18 cellular contexts compared by ENCODE assay signal in genomic region chr1:33260435-33260980, GRCh38. TPM values are rescaled to one million over a fixed set of nuclear protein-coding genes. Genes with fewer than 3 reads are reported as not detected.
A peak's percentile ranks its signal among the peaks of the same experiment; 100 is the strongest.
DNase-seq lines count a peak whose midpoint lies in the region; ATAC-seq lines count a peak whose summit lies in the region.
"Had no signal": no experiment of that assay in that cellular context is flagged by ENCODE, and none has a peak within 500 bp of the region (broad histone marks: within the 10 kb centered on the region; RNA-seq: fewer than 3 reads in every experiment).

No MANE protein-coding gene starts in this region.

- peak overlapping the region; percentile 55 for H3K27ac Mint-ChIP-seq in activated CD4-positive, alpha-beta T cell treated with anti-CD3 and anti-CD28 coated beads for 36 hours
- no peak overlapping the region for H3K27ac Mint-ChIP-seq in activated CD4-positive, alpha-beta T cell treated with anti-CD3 and anti-CD28 coated beads, Interleukin-2, amount 10 ng/mL, durations not matched to agents 24 days and 14 days
- H3K27ac Mint-ChIP-seq in activated CD4-positive, alpha-beta memory T cell treated with anti-CD3 and anti-CD28 coated beads, Interleukin-2, amount 10 ng/mL, durations not matched to agents 7 days and 5 days, result peak overlapping the region; percentile 40

- H3K14ac ChIP-seq in trophoblast cell (ENCODE audit: low read length), result no peak overlapping the region

- no peak overlapping the region for H4K8ac ChIP-seq in trophoblast cell (ENCODE audit: low read depth, low read length)

- H3K4me3 ChIP-seq in trophoblast cell (ENCODE audit: low read depth, low read length), result no peak overlapping the region
- H3K4me3 ChIP-seq: dorsolateral prefrontal cortex, lower lobe of right lung, ovary, Peyer's patch, spleen had no signal

- no peak for ATAC-seq in activated CD4-positive, alpha-beta T cell treated with anti-CD3 and anti-CD28 coated beads for 36 hours
- ATAC-seq: lower lobe of right lung had no signal

- no peaks in the 10 kb centered on the region for H3K36me3 Mint-ChIP-seq in activated CD4-positive, alpha-beta T cell treated with anti-CD3 and anti-CD28 coated beads for 36 hours (ENCODE audit: low read depth)
- H3K36me3 Mint-ChIP-seq in activated CD4-positive, alpha-beta T cell treated with anti-CD3 and anti-CD28 coated beads, Interleukin-2, amount 10 ng/mL, durations not matched to agents 24 days and 14 days (ENCODE audit: low read depth), result peaks cover 6% of the 10 kb centered on the region
- peaks cover 12% of the 10 kb centered on the region for H3K36me3 Mint-ChIP-seq in activated CD4-positive, alpha-beta memory T cell treated with anti-CD3 and anti-CD28 coated beads, Interleukin-2, amount 10 ng/mL, durations not matched to agents 7 days and 5 days (ENCODE audit: low read depth)

- POLR2A ChIA-PET in activated CD4-positive, alpha-beta T cell treated with anti-CD3 and anti-CD28 coated beads for 36 hours (lab: Charles Lee), result no interaction called here
- POLR2A ChIA-PET in activated CD4-positive, alpha-beta memory T cell treated with anti-CD3 and anti-CD28 coated beads, Interleukin-2, amount 10 ng/mL, durations not matched to agents 7 days and 5 days (lab: Charles Lee), result interaction anchor here (0.9 to 1.0 kb wide), 2 partner anchors 88 to 133 kb away, joined by 3 read pairs; no protein-coding TSS in a partner anchor

- no peak overlapping the region for H4K91ac ChIP-seq in trophoblast cell (ENCODE audit: low read depth, low read length)

- H2BK5ac ChIP-seq in trophoblast cell (ENCODE audit: low read depth, low read length, poor library complexity), result no peak overlapping the region

- no CpG with 5 or more reads among the region's 5 CpGs for WGBS in trophoblast cell (ENCODE audit: extremely low coverage, insufficient coverage, insufficient read length)

- H3K79me2 ChIP-seq in trophoblast cell (ENCODE audit: control insufficient read depth, insufficient read depth, low read length, poor library complexity), result peaks cover 20% of the 10 kb centered on the region

- H3K36me3 ChIP-seq in trophoblast cell (ENCODE audit: control insufficient read depth in 1 of 2, insufficient read depth in 2 of 2, low read length in 2 of 2), result peaks cover 6% of the 10 kb centered on the region in 2 experiments
- H3K36me3 ChIP-seq: ovary, Peyer's patch had no signal

- CTCF ChIA-PET in activated CD4-positive, alpha-beta T cell treated with anti-CD3 and anti-CD28 coated beads for 36 hours (lab: Charles Lee), result interaction anchor here (0.6 to 2.4 kb wide), 5 partner anchors 13 to 502 kb away, joined by 3 to 8 read pairs (median 4); no protein-coding TSS in a partner anchor
- CTCF ChIA-PET in activated CD4-positive, alpha-beta memory T cell treated with anti-CD3 and anti-CD28 coated beads, Interleukin-2, amount 10 ng/mL, durations not matched to agents 7 days and 5 days (lab: Charles Lee), result no interaction called here

- H3K9ac ChIP-seq in trophoblast cell (ENCODE audit: low read length), result no peak overlapping the region

- peak overlapping the region; percentile 37 for H3K18ac ChIP-seq in trophoblast cell (ENCODE audit: low read length)

- H3K4me3 Mint-ChIP-seq in activated CD4-positive, alpha-beta T cell treated with anti-CD3 and anti-CD28 coated beads for 36 hours, result no peak overlapping the region
- H3K4me3 Mint-ChIP-seq in activated CD4-positive, alpha-beta T cell treated with anti-CD3 and anti-CD28 coated beads, Interleukin-2, amount 10 ng/mL, durations not matched to agents 24 days and 14 days, result no peak overlapping the region
- no peak overlapping the region for H3K4me3 Mint-ChIP-seq in activated CD4-positive, alpha-beta memory T cell treated with anti-CD3 and anti-CD28 coated beads, Interleukin-2, amount 10 ng/mL, durations not matched to agents 7 days and 5 days

- no peak overlapping the region for H3K23ac ChIP-seq in trophoblast cell (ENCODE audit: low read length)

- no peak overlapping the region for H3K4ac ChIP-seq in trophoblast cell (ENCODE audit: low read depth, low read length)

- no peak overlapping the region for H2AFZ ChIP-seq in trophoblast cell (ENCODE audit: insufficient read depth, low read length, poor library complexity)

- H3K27me3 ChIP-seq in trophoblast cell (ENCODE audit: insufficient read depth, low read length), result no peaks in the 10 kb centered on the region
- H3K27me3 ChIP-seq: dorsolateral prefrontal cortex, ovary, Peyer's patch, spleen had no signal

- H2BK120ac ChIP-seq in trophoblast cell (ENCODE audit: insufficient read depth, low read length, poor library complexity), result no peak overlapping the region

- H3K9me3 Mint-ChIP-seq in activated CD4-positive, alpha-beta T cell treated with anti-CD3 and anti-CD28 coated beads for 36 hours (ENCODE audit: low read depth), result no peaks in the 10 kb centered on the region
- no peaks in the 10 kb centered on the region for H3K9me3 Mint-ChIP-seq in activated CD4-positive, alpha-beta T cell treated with anti-CD3 and anti-CD28 coated beads, Interleukin-2, amount 10 ng/mL, durations not matched to agents 24 days and 14 days
- H3K9me3 Mint-ChIP-seq in activated CD4-positive, alpha-beta memory T cell treated with anti-CD3 and anti-CD28 coated beads, Interleukin-2, amount 10 ng/mL, durations not matched to agents 7 days and 5 days, result no peaks in the 10 kb centered on the region

- no peak for DNase-seq in activated CD4-positive, alpha-beta T cell treated with anti-CD3 and anti-CD28 coated beads for 36 hours
- DNase-seq in activated CD4-positive, alpha-beta T cell treated with anti-CD3 and anti-CD28 coated beads, Interleukin-2, amount 10 ng/mL, durations not matched to agents 24 days and 14 days, result no peak
- peak; percentile 59 for DNase-seq in NCI-H128 (lab: John Stamatoyannopoulos, UW; ENCODE audit: unreplicated experiment)
- no peak for DNase-seq in activated CD4-positive, alpha-beta memory T cell treated with anti-CD3 and anti-CD28 coated beads, Interleukin-2, amount 10 ng/mL, durations not matched to agents 7 days and 5 days
- DNase-seq in trophoblast cell, result no peak
- no peak for DNase-seq in NK-92 treated with Interleukin-12 subunit alpha and Interleukin-12 subunit beta, amount 100 ng/mL, for 24 hours (lab: John Stamatoyannopoulos, UW)
- DNase-seq in mucosa of gallbladder (ENCODE audit: low spot score), result no peak
- DNase-seq in NCI-H1105 treated with DMSO at 0.1 percent for 48 hours (lab: John Stamatoyannopoulos, UW), result no peak
- DNase-seq: activated CD4-positive, CD25-positive, alpha-beta regulatory T cell; activated T-cell treated with anti-CD3 and anti-CD28 coated beads, Interleukin-2, amount 50 U/mL, for 1 hour; dorsolateral prefrontal cortex; HCEC 1CT; Karpas-422; lower lobe of right lung; NCI-H1930; ovary; Peyer's patch; spleen had no signal

- no peak overlapping the region for H2BK12ac ChIP-seq in trophoblast cell (ENCODE audit: low read length)

- H3K27me3 Mint-ChIP-seq in activated CD4-positive, alpha-beta T cell treated with anti-CD3 and anti-CD28 coated beads for 36 hours, result no peaks in the 10 kb centered on the region
- H3K27me3 Mint-ChIP-seq in activated CD4-positive, alpha-beta T cell treated with anti-CD3 and anti-CD28 coated beads, Interleukin-2, amount 10 ng/mL, durations not matched to agents 24 days and 14 days, result no peaks in the 10 kb centered on the region
- no peaks in the 10 kb centered on the region for H3K27me3 Mint-ChIP-seq in activated CD4-positive, alpha-beta memory T cell treated with anti-CD3 and anti-CD28 coated beads, Interleukin-2, amount 10 ng/mL, durations not matched to agents 7 days and 5 days

- peaks cover 39% of the 10 kb centered on the region for H3K4me1 Mint-ChIP-seq in activated CD4-positive, alpha-beta T cell treated with anti-CD3 and anti-CD28 coated beads for 36 hours
- H3K4me1 Mint-ChIP-seq in activated CD4-positive, alpha-beta T cell treated with anti-CD3 and anti-CD28 coated beads, Interleukin-2, amount 10 ng/mL, durations not matched to agents 24 days and 14 days, result peaks cover 17% of the 10 kb centered on the region
- peaks cover 25% of the 10 kb centered on the region for H3K4me1 Mint-ChIP-seq in activated CD4-positive, alpha-beta memory T cell treated with anti-CD3 and anti-CD28 coated beads, Interleukin-2, amount 10 ng/mL, durations not matched to agents 7 days and 5 days

- H3K27ac ChIP-seq in trophoblast cell (ENCODE audit: low read depth, low read length), result no peak overlapping the region
- H3K27ac ChIP-seq: lower lobe of right lung, ovary, Peyer's patch, spleen had no signal

- H3K9me3 ChIP-seq in trophoblast cell (ENCODE audit: insufficient read depth, low read depth, low read length), result peaks cover 1% of the 10 kb centered on the region
- H3K9me3 ChIP-seq: lower lobe of right lung, ovary, Peyer's patch, spleen had no signal

- H3K79me1 ChIP-seq in trophoblast cell (ENCODE audit: low read length), result peaks cover 25% of the 10 kb centered on the region

- H3K4me1 ChIP-seq in trophoblast cell (ENCODE audit: control insufficient read depth in 1 of 2, insufficient read depth in 2 of 2, low read length in 2 of 2), result peaks cover 17 to 22% of the 10 kb centered on the region in 2 experiments

- no peak overlapping the region for H4K12ac ChIP-seq in trophoblast cell (ENCODE audit: low read depth, low read length)

- no peak overlapping the region for H3K4me2 ChIP-seq in trophoblast cell (ENCODE audit: low read length)

- intact Hi-C loops in activated CD4-positive, alpha-beta T cell treated with anti-CD3 and anti-CD28 coated beads for 36 hours (cut with DNase I, micrococcal nuclease), result no loop called here
- intact Hi-C loops in activated CD4-positive, alpha-beta T cell treated with anti-CD3 and anti-CD28 coated beads, Interleukin-2, amount 10 ng/mL, durations not matched to agents 24 days and 14 days (cut with micrococcal nuclease), result no loop called here

- H2AK5ac ChIP-seq in trophoblast cell (ENCODE audit: low read length), result no peak overlapping the region

RNA-seq across cellular contexts. Expression of gene ZNF362, which starts 4.2 kb away (rescaled TPM):
- total RNA-seq in activated CD4-positive, alpha-beta T cell treated with anti-CD3 and anti-CD28 coated beads for 36 hours, result 10 to 100 TPM; 10.2 to 11.7 TPM
- total RNA-seq in activated CD4-positive, alpha-beta T cell treated with anti-CD3 and anti-CD28 coated beads, Interleukin-2, amount 10 ng/mL, durations not matched to agents 24 days and 14 days, result 12.9 and 13.3 TPM in 2 replicates
- 10 to 100 TPM; 18.1 to 18.7 TPM for total RNA-seq in activated CD4-positive, alpha-beta memory T cell treated with anti-CD3 and anti-CD28 coated beads, Interleukin-2, amount 10 ng/mL, durations not matched to agents 7 days and 5 days
- 31.7 and 34.3 TPM in 2 replicates for polyA plus RNA-seq in trophoblast cell (2013)
- 39.9 TPM for total RNA-seq in mucosa of gallbladder
